Comparison of ENCODE assay signal across 26 cellular contexts in the genomic region with DNA sequence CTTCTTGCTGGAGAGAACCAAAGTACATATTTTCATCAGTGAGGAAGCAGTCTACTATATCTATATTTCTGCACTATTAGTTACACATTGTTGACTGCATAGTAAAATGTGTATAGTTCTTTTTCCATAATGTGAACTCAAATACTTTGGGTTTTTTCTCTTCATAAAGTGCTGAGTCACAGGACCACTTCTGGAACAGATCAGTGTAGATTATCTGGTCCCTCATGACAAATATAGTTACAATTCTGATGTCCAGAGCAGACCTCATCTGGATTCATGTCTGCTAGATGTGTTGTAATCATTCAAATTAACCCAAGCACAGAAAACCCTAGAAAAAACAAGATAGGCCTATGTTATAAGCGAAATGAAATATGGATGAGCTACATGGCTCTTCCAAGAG.
DNase-seq lines count a peak whose midpoint lies in the region; ATAC-seq and TF ChIP-seq lines count a peak whose summit lies in the region.
"Had no signal": no experiment of that assay in that cellular context is flagged by ENCODE, and none has a peak within 500 bp of the region (broad histone marks: within the 10 kb centered on the region; RNA-seq: fewer than 3 reads in every experiment).

No MANE protein-coding gene starts in this region.

- H3K4me3 Mint-ChIP-seq in GM23338, result no peak overlapping the region
- H3K4me3 Mint-ChIP-seq: activated CD4-positive, alpha-beta memory T cell treated with anti-CD3 and anti-CD28 coated beads, Interleukin-2, amount 10 ng/mL, durations not matched to agents 7 days and 5 days; memory B cell; stimulated activated naive CD8-positive, alpha-beta T cell treated with anti-CD3 and anti-CD28 coated beads, Interleukin-15, Interleukin-2, amounts not matched to agents 100 ng/mL and 50 ng/mL, for 24 hours had no signal

- no peaks in the 10 kb centered on the region for H3K36me3 ChIP-seq in GM23338 (ENCODE audit: insufficient read depth)
- no peaks in the 10 kb centered on the region for H3K36me3 ChIP-seq in hepatocyte (replicated peaks; ENCODE audit: insufficient read depth, low read depth)
- H3K36me3 ChIP-seq: BLaER1, breast epithelium, gastrocnemius medialis, Peyer's patch, spleen, thoracic aorta had no signal

- H3K9me3 ChIP-seq in hepatocyte (ENCODE audit: low read depth), result no peaks in the 10 kb centered on the region
- H3K9me3 ChIP-seq: breast epithelium, gastrocnemius medialis, Peyer's patch, thoracic aorta had no signal

- H3K27ac ChIP-seq in GM23338 (ENCODE audit: low read depth), result no peak overlapping the region
- H3K27ac ChIP-seq in hepatocyte, result peak overlapping the region; percentile 16
- H3K27ac ChIP-seq: BLaER1, breast epithelium, epithelial cell of prostate, gastrocnemius medialis, Peyer's patch, spleen, thoracic aorta had no signal

- H3K4me2 ChIP-seq in GM23338, result no peak overlapping the region
- H3K4me2 ChIP-seq in hepatocyte, result no peak overlapping the region
- H3K4me2 ChIP-seq: BLaER1 had no signal

- no peaks in the 10 kb centered on the region for H3K79me2 ChIP-seq in GM23338 (replicated peaks; ENCODE audit: insufficient read depth)
- no peaks in the 10 kb centered on the region for H3K79me2 ChIP-seq in hepatocyte

- peaks cover 3% of the 10 kb centered on the region; the same call in 2 of the 3 replicates for H3K36me3 Mint-ChIP-seq in GM23338 (ENCODE audit: low read depth)

- peaks cover 3% of the 10 kb centered on the region for H3K27me3 Mint-ChIP-seq in GM23338 (ENCODE audit: insufficient read depth, low read depth, poor library complexity)
- H3K27me3 Mint-ChIP-seq: activated CD4-positive, alpha-beta memory T cell treated with anti-CD3 and anti-CD28 coated beads, Interleukin-2, amount 10 ng/mL, durations not matched to agents 7 days and 5 days; stimulated activated naive CD8-positive, alpha-beta T cell treated with anti-CD3 and anti-CD28 coated beads, Interleukin-15, Interleukin-2, amounts not matched to agents 100 ng/mL and 50 ng/mL, for 24 hours had no signal

- no peaks in the 10 kb centered on the region for H3F3A ChIP-seq in GM23338 (replicated peaks; ENCODE audit: low read depth)

- H4K20me1 ChIP-seq in GM23338 (replicated peaks; ENCODE audit: insufficient read depth), result no peaks in the 10 kb centered on the region
- no peaks in the 10 kb centered on the region for H4K20me1 ChIP-seq in hepatocyte (ENCODE audit: insufficient read depth, poor library complexity, severe bottlenecking)
- H4K20me1 ChIP-seq: BLaER1 had no signal

- peak overlapping the region; percentile 23; the same call in 1 of the 2 replicates for H2AFZ ChIP-seq in GM23338
- H2AFZ ChIP-seq in hepatocyte, result no peak overlapping the region

- no peak for ATAC-seq in GM23338
- ATAC-seq: gastrocnemius medialis had no signal

- DNase-seq in AG08395 (ENCODE audit: low spot score) (peak; percentile 28), GM23338 (ENCODE audit: low spot score) (no peak), cardiac fibroblast (ENCODE audit: low read depth in 2 of 2) (peak; percentile 14 to 41), hepatocyte (ENCODE audit: low spot score) (no peak), NCI-H1092 (lab: John Stamatoyannopoulos, UW) (no peak), DMS 273 treated with DMSO at 0.1 percent for 48 hours (lab: John Stamatoyannopoulos, UW) (no peak), posterior cingulate gyrus (no peak)
- DNase-seq: activated CD4-positive, alpha-beta memory T cell treated with anti-CD3 and anti-CD28 coated beads, Interleukin-2, amount 10 ng/mL, durations not matched to agents 7 days and 5 days; activated naive CD4-positive, alpha-beta T cell treated with anti-CD3 and anti-CD28 coated beads, Interleukin-2, amount 50 U/mL, for 16 hours; DMS153; effector memory CD4-positive, alpha-beta T cell; gastrocnemius medialis; hippocampal formation; MV-4-11; NCI-H2107; NCI-H748 treated with DMSO at 0.1 percent for 48 hours; Peyer's patch; SHP77; spleen; stimulated activated CD4-positive, alpha-beta T cell treated with anti-CD3 and anti-CD28 coated beads, Interleukin-2, amount 100 ng/mL, for 24 hours had no signal

- H3K9me2 ChIP-seq in GM23338 (ENCODE audit: insufficient read depth) (no peaks in the 10 kb centered on the region), hepatocyte (replicated peaks; ENCODE audit: insufficient read depth) (no peaks in the 10 kb centered on the region)

- H3K4me1 Mint-ChIP-seq in GM23338, result peaks cover 4% of the 10 kb centered on the region
- H3K4me1 Mint-ChIP-seq: activated CD4-positive, alpha-beta memory T cell treated with anti-CD3 and anti-CD28 coated beads, Interleukin-2, amount 10 ng/mL, durations not matched to agents 7 days and 5 days; memory B cell had no signal

- peaks cover 16% of the 10 kb centered on the region for H3K9me3 Mint-ChIP-seq in GM23338

- H3K4me1 ChIP-seq in GM23338 (ENCODE audit: insufficient read depth), result no peaks in the 10 kb centered on the region; the same call in 1 of the 2 replicates
- H3K4me1 ChIP-seq in hepatocyte (ENCODE audit: insufficient read depth), result no peaks in the 10 kb centered on the region
- H3K4me1 ChIP-seq: BLaER1, breast epithelium, gastrocnemius medialis, Peyer's patch, spleen had no signal

- WGBS in hepatocyte (ENCODE audit: low lambda C conversion rate, missing lambda C conversion rate), result 92% methylated on average over 1 of the region's 1 CpG

- no peak for TF ChIP-seq CTCF in GM23338 (conservative IDR thresholded peaks at IDR 0.05; ENCODE audit: low read depth in 2 of 2)
- no peak for TF ChIP-seq CTCF in cardiac fibroblast (IDR thresholded peaks at IDR 0.05; ENCODE audit: low read depth, low read length)
- no peak for TF ChIP-seq CTCF in hepatocyte (IDR thresholded peaks at IDR 0.05; ENCODE audit: poor library complexity)

- H3K4me3 ChIP-seq in GM23338 (no peak overlapping the region), cardiac fibroblast (replicated peaks in 1 of 2; ENCODE audit: low read depth in 2 of 2, low read length in 2 of 2) (no peak overlapping the region), hepatocyte (no peak overlapping the region)
- H3K4me3 ChIP-seq: BLaER1, breast epithelium, gastrocnemius medialis, Peyer's patch, spleen, thoracic aorta had no signal

- H3K27me3 ChIP-seq in GM23338 (ENCODE audit: insufficient read depth) (no peaks in the 10 kb centered on the region), hepatocyte (no peaks in the 10 kb centered on the region)
- H3K27me3 ChIP-seq: BLaER1, breast epithelium, gastrocnemius medialis, Peyer's patch, spleen had no signal

- H3K27ac Mint-ChIP-seq in GM23338, result no peak overlapping the region
- H3K27ac Mint-ChIP-seq: activated CD4-positive, alpha-beta memory T cell treated with anti-CD3 and anti-CD28 coated beads, Interleukin-2, amount 10 ng/mL, durations not matched to agents 7 days and 5 days; memory B cell; stimulated activated naive CD8-positive, alpha-beta T cell treated with anti-CD3 and anti-CD28 coated beads, Interleukin-15, Interleukin-2, amounts not matched to agents 100 ng/mL and 50 ng/mL, for 24 hours had no signal

- intact Hi-C loops in posterior cingulate gyrus (cut with DNase I), result no loop called here

TF ChIP-seq in GM23338, 12 proteins besides CTCF, POLR2A, EP300 and RAD21:
- TF ChIP-seq EZH2 (IDR thresholded peaks at IDR 0.05; ENCODE audit: low read depth, unreplicated experiment), result no peak
TF ChIP-seq in GM23338: peak in this region for 0.

Comparison
In these comparisons a context has a peak if more than half of its experiments do, and no peak if none do; other contexts are left out.
1. DNase-seq: peak in AG08395 (single experiment) and cardiac fibroblast (2 of 2); none in GM23338 (single experiment), hepatocyte (single experiment), NCI-H1092 (single experiment), DMS 273 treated with DMSO at 0.1 percent for 48 hours (single experiment) and posterior cingulate gyrus (0 of 10).